Comparison of ENCODE assay signal across 28 cellular contexts in the genomic region with DNA sequence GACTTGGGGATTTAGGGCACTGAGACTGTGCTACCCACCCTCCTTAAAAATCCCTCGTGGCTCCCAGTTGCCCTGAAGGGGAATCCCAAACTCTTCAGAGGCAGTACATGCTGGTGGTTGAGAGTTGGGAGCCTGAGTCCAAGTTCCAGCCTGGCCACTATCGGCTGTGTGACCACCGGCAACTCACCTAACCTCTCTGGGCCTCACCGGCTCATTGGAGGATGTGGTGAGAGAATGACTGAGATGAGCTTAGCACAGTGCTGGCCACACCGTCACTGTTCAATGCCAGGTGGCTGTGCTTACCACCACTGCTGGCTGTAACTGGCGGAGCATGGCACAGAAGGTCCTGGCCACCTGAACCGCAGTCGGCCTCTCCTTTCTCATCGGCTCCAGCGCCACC.
DNase-seq lines count a peak whose midpoint lies in the region; ATAC-seq, FAIRE-seq and TF ChIP-seq lines count a peak whose summit lies in the region.
"Had no signal": no experiment of that assay in that cellular context is flagged by ENCODE, and none has a peak within 500 bp of the region (broad histone marks: within the 10 kb centered on the region; RNA-seq: fewer than 3 reads in every experiment).

No MANE protein-coding gene starts in this region.

- H3K4me2 ChIP-seq in K562 (ENCODE audit: insufficient read depth, low read length) = no peak overlapping the region
- no peak overlapping the region for H3K4me2 ChIP-seq in neuronal stem cell (ENCODE audit: insufficient read depth, low read length, poor library complexity, severe bottlenecking)

- FAIRE-seq in K562 (lab: Jason Lieb, UNC) = no peak
- FAIRE-seq: A204.1, G401.6 had no signal

- no peaks in the 10 kb centered on the region for H4K20me1 ChIP-seq in K562 (replicated peaks; ENCODE audit: control insufficient read depth, insufficient read depth, low read length)

- H3K4me3 Mint-ChIP-seq in stimulated activated naive CD8-positive, alpha-beta T cell treated with anti-CD3 and anti-CD28 coated beads, Interleukin-15, amount 100 ng/mL, for 72 hours = no peak overlapping the region
- H3K4me3 Mint-ChIP-seq: CD4-positive, alpha-beta memory T cell had no signal

- H2AK5ac ChIP-seq in neuronal stem cell (ENCODE audit: low read depth, low read length) = peak overlapping the region; percentile 93

- no peak overlapping the region for H3K27ac Mint-ChIP-seq in stimulated activated naive CD8-positive, alpha-beta T cell treated with anti-CD3 and anti-CD28 coated beads, Interleukin-15, amount 100 ng/mL, for 72 hours

- no peaks in the 10 kb centered on the region for H3K27me3 ChIP-seq in K562 (ENCODE audit: control insufficient read depth in 2 of 2, insufficient read depth in 2 of 2, low read length in 2 of 2)
- no peaks in the 10 kb centered on the region for H3K27me3 ChIP-seq in neuronal stem cell (ENCODE audit: control insufficient read depth in 3 of 3, insufficient read depth in 3 of 3, low read depth in 1 of 3, low read length in 3 of 3)
- H3K27me3 ChIP-seq: SJSA1 had no signal

- H3K79me2 ChIP-seq in K562 (ENCODE audit: control insufficient read depth, insufficient read depth, low read length) = no peaks in the 10 kb centered on the region

- H3K27me3 Mint-ChIP-seq in stimulated activated naive CD8-positive, alpha-beta T cell treated with anti-CD3 and anti-CD28 coated beads, Interleukin-15, amount 100 ng/mL, for 72 hours = no peaks in the 10 kb centered on the region
- H3K27me3 Mint-ChIP-seq: CD4-positive, alpha-beta memory T cell had no signal

- no TSS peak for BruUV-seq in K562 (replicated peaks; lab: Mats Ljungman, UMichigan)

- no peak for TF ChIP-seq EP300 in K562 (IDR thresholded peaks at IDR 0.05; ENCODE audit: low read length)

- POLR2A ChIA-PET in K562 (lab: Yijun Ruan, JAX) = no interaction called here

- H2AFZ ChIP-seq in K562 (ENCODE audit: low read depth, low read length) = no peak overlapping the region
- H2AFZ ChIP-seq in neuronal stem cell (ENCODE audit: low read length) = no peak overlapping the region

- H3K9ac ChIP-seq in K562 (ENCODE audit: insufficient read depth in 1 of 2, low read depth in 2 of 2, low read length in 2 of 2) (no peak overlapping the region), neuronal stem cell (ENCODE audit: low read depth, low read length, poor library complexity) (no peak overlapping the region)

- 69% methylated on average over 7 of the region's 10 CpGs for WGBS in K562 (ENCODE audit: insufficient coverage, low coverage, missing lambda C conversion rate)
- WGBS in neuronal stem cell (ENCODE audit: extremely low coverage in 2 of 2, insufficient read length in 2 of 2, insufficient replicate concordance in 1 of 2), 2 donors = no CpG with 5 or more reads among the region's 10 CpGs

- ATAC-seq in stimulated activated naive CD8-positive, alpha-beta T cell treated with anti-CD3 and anti-CD28 coated beads, Interleukin-15, amount 100 ng/mL, for 72 hours = peak; percentile 37
- no peak for ATAC-seq in stimulated activated naive CD8-positive, alpha-beta T cell treated with anti-CD3 and anti-CD28 coated beads, Interleukin-15, Interleukin-2, amounts not matched to agents 100 U/mL and 50 U/mL, for 24 hours
- no peak for ATAC-seq in K562
- no peak for ATAC-seq in HG03108 (IDR thresholded peaks at IDR 0.05; ENCODE audit: unreplicated experiment)
- ATAC-seq in GM18511 (IDR thresholded peaks at IDR 0.05; ENCODE audit: unreplicated experiment) = no peak
- ATAC-seq: PC-3 had no signal

- DNase-seq in stimulated activated naive CD8-positive, alpha-beta T cell treated with anti-CD3 and anti-CD28 coated beads, Interleukin-15, amount 100 ng/mL, for 72 hours = no peak
- no peak for DNase-seq in stimulated activated naive CD8-positive, alpha-beta T cell treated with anti-CD3 and anti-CD28 coated beads, Interleukin-15, Interleukin-2, amounts not matched to agents 100 U/mL and 50 U/mL, for 24 hours
- DNase-seq in K562 (ENCODE audit: extremely low read depth in 1 of 4, low spot score in 3 of 4) = no peak
- no peak for DNase-seq in neuronal stem cell (ENCODE audit: low spot score)
- DNase-seq in NCI-H2029 treated with DMSO at 0.1 percent for 48 hours (lab: John Stamatoyannopoulos, UW) = no peak
- no peak for DNase-seq in NCI-H82 (lab: John Stamatoyannopoulos, UW)
- DNase-seq: AML-193; C1 segment of cervical spinal cord; CD4-positive, alpha-beta memory T cell; COR-L47; GOT3; HCEC 1CT; Kasumi-1; NCI-H1092 treated with DMSO at 0.1 percent for 48 hours; NCI-H1436; NCI-H187; NCI-H2171 treated with DMSO at 0.1 percent for 48 hours; NCI-H524 treated with DMSO at 0.1 percent for 48 hours; NCI-H774; NK-92 treated with Interleukin-12 subunit alpha and Interleukin-12 subunit beta, amount 100 ng/mL, for 24 hours; PC-3; Right ventricle myocardium superior; RPMI8226 had no signal

- no peak overlapping the region for H4K8ac ChIP-seq in neuronal stem cell (ENCODE audit: low read depth, low read length)

- no peaks in the 10 kb centered on the region for H3K79me1 ChIP-seq in neuronal stem cell (ENCODE audit: low read depth, low read length)

- H3K27ac ChIP-seq in K562 (ENCODE audit: extremely low read depth, low read depth, low read length) (no peak overlapping the region), neuronal stem cell (replicated peaks; ENCODE audit: low read length) (no peak overlapping the region)
- H3K27ac ChIP-seq: SJSA1 had no signal

- H3K18ac ChIP-seq in neuronal stem cell (ENCODE audit: low read length) = peak overlapping the region; percentile 93

- no peak for TF ChIP-seq POLR2A in K562 (conservative IDR thresholded peaks at IDR 0.05)

- peak overlapping the region; percentile 97 for H2BK15ac ChIP-seq in neuronal stem cell (ENCODE audit: low read length)

- peak overlapping the region; percentile 79 for H2BK5ac ChIP-seq in neuronal stem cell (ENCODE audit: low read length)

- peaks cover 48% of the 10 kb centered on the region for H3K4me1 Mint-ChIP-seq in stimulated activated naive CD8-positive, alpha-beta T cell treated with anti-CD3 and anti-CD28 coated beads, Interleukin-15, amount 100 ng/mL, for 72 hours

- peaks cover 15 to 34% of the 10 kb centered on the region in 2 experiments for H3K4me1 ChIP-seq in K562 (replicated peaks in 1 of 2; ENCODE audit: control insufficient read depth in 2 of 2, insufficient read depth in 2 of 2, low read length in 2 of 2)
- peaks cover 21 to 32% of the 10 kb centered on the region in 2 donors for H3K4me1 ChIP-seq in neuronal stem cell (ENCODE audit: control insufficient read depth in 2 of 2, insufficient read depth in 1 of 2, low read depth in 1 of 2, low read length in 2 of 2)
- H3K4me1 ChIP-seq: SJSA1 had no signal

- peak overlapping the region; percentile 91 for H2BK12ac ChIP-seq in neuronal stem cell (ENCODE audit: low read length)

- H3K4me3 ChIP-seq in K562 = no peak overlapping the region
- no peak overlapping the region for H3K4me3 ChIP-seq in neuronal stem cell (ENCODE audit: low read length in 2 of 2)
- H3K4me3 ChIP-seq: SJSA1 had no signal

- H3K9me3 Mint-ChIP-seq in stimulated activated naive CD8-positive, alpha-beta T cell treated with anti-CD3 and anti-CD28 coated beads, Interleukin-15, amount 100 ng/mL, for 72 hours = no peaks in the 10 kb centered on the region

- H2BK120ac ChIP-seq in neuronal stem cell (ENCODE audit: low read depth, low read length) = peak overlapping the region; percentile 68

- no peak overlapping the region for H3K4ac ChIP-seq in neuronal stem cell (ENCODE audit: low read length)

- no peak overlapping the region for H3K14ac ChIP-seq in neuronal stem cell (ENCODE audit: low read length)

- H3K9me3 ChIP-seq in K562 (replicated peaks; ENCODE audit: control insufficient read depth, insufficient read depth, low read depth, low read length) (no peaks in the 10 kb centered on the region), neuronal stem cell (replicated peaks in 1 of 2; ENCODE audit: control insufficient read depth in 2 of 2, insufficient read depth in 1 of 2, low read depth in 1 of 2, low read length in 2 of 2) (peaks cover 0 to 2% of the 10 kb centered on the region in 2 donors)
- H3K9me3 ChIP-seq: SJSA1 had no signal

- TF ChIP-seq RAD21 in K562 (CRISPR knock-in tag; conservative IDR thresholded peaks at IDR 0.05 in 1 of 2, IDR thresholded peaks at IDR 0.05 in 1 of 2) = no peak

- no peaks in the 10 kb centered on the region for H3K9me1 ChIP-seq in K562 (ENCODE audit: control insufficient read depth, insufficient read depth, low read length)

- in situ Hi-C loops in K562 (cut with MboI) = no loop called here

- H3K23ac ChIP-seq in neuronal stem cell (ENCODE audit: low read depth, low read length, poor library complexity) = peak overlapping the region; percentile 71

- no peak for TF ChIP-seq CTCF in K562 (IDR thresholded peaks at IDR 0.05 in 2 of 3, conservative IDR thresholded peaks at IDR 0.05 in 1 of 3; ENCODE audit: insufficient read depth in 2 of 3, low read depth in 1 of 3, low read length in 3 of 3)

- H3K36me3 ChIP-seq in K562 (ENCODE audit: control insufficient read depth, insufficient read depth, low read length) (no peaks in the 10 kb centered on the region), neuronal stem cell (replicated peaks in 1 of 2; ENCODE audit: control insufficient read depth in 2 of 2, insufficient read depth in 2 of 2, low read length in 2 of 2) (no peaks in the 10 kb centered on the region)
- H3K36me3 ChIP-seq: SJSA1 had no signal

- CTCF ChIA-PET in K562 (lab: Yijun Ruan, JAX; ENCODE audit: low intra/inter-chr PET ratio) = no interaction called here

- peak overlapping the region; percentile 85 for H4K91ac ChIP-seq in neuronal stem cell (ENCODE audit: low read depth, low read length, poor library complexity)

- intact Hi-C loops in K562 (cut with micrococcal nuclease) = no loop called here

TF ChIP-seq in K562, 482 proteins besides CTCF, POLR2A, EP300 and RAD21:
- TF ChIP-seq ELF2 (CRISPR knock-in tag; IDR thresholded peaks at IDR 0.05) (no peak), BCOR (IDR thresholded peaks at IDR 0.05) (peak; percentile 67; the same call in 1 of the 2 replicates), RBM25 (IDR thresholded peaks at IDR 0.05; ENCODE audit: low read depth, low read length, severe bottlenecking) (peak; percentile 69), ZNF263 (CRISPR knock-in tag; IDR thresholded peaks at IDR 0.05; ENCODE audit: borderline replicate concordance) (no peak), RCOR1 (IDR thresholded peaks at IDR 0.05; ENCODE audit: borderline replicate concordance in 1 of 2, low read depth in 2 of 2, low read length in 2 of 2) (peak in 1 of 2 experiments; percentile 52; a peak in 2 of 4 replicates), KDM1A (IDR thresholded peaks at IDR 0.05) (peak; percentile 36 to 47; a peak in 1 of 4 replicates), ZFP36 (IDR thresholded peaks at IDR 0.05; ENCODE audit: low read depth, low read length, partially characterized antibody) (peak; percentile 77), XRCC5 (IDR thresholded peaks at IDR 0.05; ENCODE audit: low read depth, low read length) (no peak), RHOXF2B (CRISPR knock-in tag; conservative IDR thresholded peaks at IDR 0.05) (no peak)
